Comparison of ENCODE assay signal across 8 cellular contexts in genomic region chr6:13795041-13795748, GRCh38. TPM values are rescaled to one million over a fixed set of nuclear protein-coding genes. Genes with fewer than 3 reads are reported as not detected.
DNase-seq lines count a peak whose midpoint lies in the region; FAIRE-seq and TF ChIP-seq lines count a peak whose summit lies in the region.

No MANE protein-coding gene starts in this region.

- H3K27ac ChIP-seq in osteoblast (ENCODE audit: low read depth, low read length) (peak overlapping the region; percentile 54), tibial artery (no peak overlapping the region)

- H3K79me2 ChIP-seq in osteoblast (ENCODE audit: insufficient read depth, low read length) = no peaks in the 10 kb centered on the region

- H4K20me1 ChIP-seq in osteoblast (ENCODE audit: insufficient read depth, low read length) = no peaks in the 10 kb centered on the region

- H3K27me3 ChIP-seq in osteoblast (ENCODE audit: insufficient read depth, low read length) (no peaks in the 10 kb centered on the region), tibial artery (no peaks in the 10 kb centered on the region)

- H3K4me1 ChIP-seq in osteoblast (ENCODE audit: insufficient read depth, low read length) = peaks cover 17% of the 10 kb centered on the region
- no peaks in the 10 kb centered on the region for H3K4me1 ChIP-seq in tibial artery

- H2AFZ ChIP-seq in osteoblast (ENCODE audit: low read length) = no peak overlapping the region

- H3K9me3 ChIP-seq in osteoblast (ENCODE audit: low read depth, low read length) (no peaks in the 10 kb centered on the region), tibial artery (no peaks in the 10 kb centered on the region)

- peak; percentile 98 for TF ChIP-seq CTCF in osteoblast (IDR thresholded peaks at IDR 0.05; ENCODE audit: extremely low read depth, low read depth, low read length)
- peak; percentile 74 to 87 for TF ChIP-seq CTCF in tibial artery (IDR thresholded peaks at IDR 0.05)

- FAIRE-seq in frontal cortex (lab: Jason Lieb, UNC) = peak; percentile 91

- DNase-seq in ELF-1 (ENCODE audit: low read depth, low spot score) (peak; percentile 76), H4 (ENCODE audit: low spot score) (peak; percentile 78), M059J (ENCODE audit: low read depth) (peak; percentile 93), SHP77 treated with DMSO at 0.1 percent for 48 hours (lab: John Stamatoyannopoulos, UW) (peak; percentile 13), frontal cortex (ENCODE audit: low spot score in 2 of 2) (peak in 1 of 2 donors; percentile 64), osteoblast (ENCODE audit: insufficient read length, low spot score, missing footprints) (peak; percentile 76), tibial artery (peak; percentile 80 to 84)
- peak; percentile 72 for DNase-seq in activated T-helper 9 cell treated with anti-CD3 and anti-CD28 coated beads, Interleukin-2, amount 50 U/mL, for 16 hours (ENCODE audit: low read depth)

- H3K4me2 ChIP-seq in osteoblast (ENCODE audit: insufficient read depth, low read length) = no peak overlapping the region

- H3K4me3 ChIP-seq in osteoblast (ENCODE audit: insufficient read depth, low read length) = no peak overlapping the region
- no peak overlapping the region for H3K4me3 ChIP-seq in tibial artery

- peaks cover 10% of the 10 kb centered on the region for H3K36me3 ChIP-seq in osteoblast (ENCODE audit: insufficient read depth, low read length)
- peaks cover 10 to 57% (median 38%) of the 10 kb centered on the region in 3 donors for H3K36me3 ChIP-seq in tibial artery

- intact Hi-C loops in tibial artery (cut with DNase I; ENCODE audit: low total_unique reads) = loop anchor here (10.0 kb wide), 1 partner anchor 270 kb away; no protein-coding TSS in a partner anchor

RNA-seq across cellular contexts. Expression of gene MCUR1, which starts 19.2 kb away (rescaled TPM):
- 19.0 and 25.1 TPM in 2 replicates for total RNA-seq in H4 (2014; rRNA removed; shearing (Covaris generic))
- total RNA-seq in M059J (2014; rRNA removed; shearing (Covaris generic)) = 26.9 and 37.1 TPM in 2 replicates
- 25.3 TPM for total RNA-seq in frontal cortex
- 13.6 and 14.8 TPM in 2 replicates for total RNA-seq in osteoblast
